Comparison of ENCODE assay signal across 8 cellular contexts in the genomic region with DNA sequence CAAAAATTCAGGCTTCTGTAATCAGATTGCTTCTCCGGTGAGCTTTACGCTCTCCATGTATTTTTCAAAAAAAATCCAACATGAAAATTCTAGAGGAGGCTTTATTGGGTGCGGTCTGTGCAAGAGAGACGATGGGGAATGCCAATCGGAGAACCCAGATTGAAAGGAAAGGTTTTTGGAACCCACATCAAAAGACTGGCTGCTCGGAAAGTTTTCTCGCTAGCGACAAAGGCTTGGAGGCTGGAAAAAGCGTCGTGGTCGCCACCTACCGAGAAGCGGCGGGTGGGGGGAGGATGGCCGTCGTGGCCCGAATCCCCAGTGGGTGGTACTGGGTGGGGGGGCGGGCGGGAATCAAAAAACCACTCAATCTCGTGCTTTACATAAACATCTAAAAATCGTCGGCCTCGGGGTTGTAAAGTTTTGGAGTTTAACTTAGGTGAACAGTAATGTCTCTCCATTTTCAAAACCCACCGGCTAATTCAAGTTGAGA. TPM values are rescaled to one million over a fixed set of nuclear protein-coding genes. Genes with fewer than 3 reads are reported as not detected.
DNase-seq lines count a peak whose midpoint lies in the region; ATAC-seq and TF ChIP-seq lines count a peak whose summit lies in the region.

No MANE protein-coding gene starts in this region.

- H3K9me3 Mint-ChIP-seq in activated CD8-positive, alpha-beta T cell treated with anti-CD3 and anti-CD28 coated beads for 36 hours, result no peaks in the 10 kb centered on the region

- TF ChIP-seq CTCF in GM12875 (IDR thresholded peaks at IDR 0.05; ENCODE audit: borderline replicate concordance, insufficient read depth, low read depth, low read length), result no peak
- TF ChIP-seq CTCF in activated CD8-positive, alpha-beta T cell treated with anti-CD3 and anti-CD28 coated beads for 36 hours (IDR thresholded peaks at IDR 0.05), result no peak

- CTCF ChIA-PET in activated CD8-positive, alpha-beta T cell treated with anti-CD3 and anti-CD28 coated beads for 36 hours (lab: Charles Lee), result no interaction called here

- peaks cover 16% of the 10 kb centered on the region for H3K36me3 ChIP-seq in mesodermal cell (ENCODE audit: control insufficient read depth, insufficient read depth, low read length)

- peaks cover 42% of the 10 kb centered on the region for H3K4me1 Mint-ChIP-seq in activated CD8-positive, alpha-beta T cell treated with anti-CD3 and anti-CD28 coated beads for 36 hours (ENCODE audit: low read depth)

- no peaks in the 10 kb centered on the region for H3K9me3 ChIP-seq in mesodermal cell (ENCODE audit: control insufficient read depth, low read length)

- H3K27ac Mint-ChIP-seq in activated CD8-positive, alpha-beta T cell treated with anti-CD3 and anti-CD28 coated beads for 36 hours, result peak overlapping the region; percentile 93

- H3K4me3 Mint-ChIP-seq in activated CD8-positive, alpha-beta T cell treated with anti-CD3 and anti-CD28 coated beads for 36 hours, result peak overlapping the region; percentile 79

- peaks cover 19% of the 10 kb centered on the region for H3K36me3 Mint-ChIP-seq in activated CD8-positive, alpha-beta T cell treated with anti-CD3 and anti-CD28 coated beads for 36 hours (ENCODE audit: low read depth)

- no peaks in the 10 kb centered on the region for H3K27me3 Mint-ChIP-seq in activated CD8-positive, alpha-beta T cell treated with anti-CD3 and anti-CD28 coated beads for 36 hours

- POLR2A ChIA-PET in activated CD8-positive, alpha-beta T cell treated with anti-CD3 and anti-CD28 coated beads for 36 hours (lab: Charles Lee), result interaction anchor here (1.0 kb wide), 1 partner anchor 10 kb away, joined by 3 read pairs; no protein-coding TSS in a partner anchor

- intact Hi-C loops in activated CD8-positive, alpha-beta T cell treated with anti-CD3 and anti-CD28 coated beads for 36 hours (cut with micrococcal nuclease), result no loop called here

- H3K4me3 ChIP-seq in GM12875 (ENCODE audit: low read depth, low read length) (peak overlapping the region; percentile 94), mesodermal cell (ENCODE audit: extremely low read depth, insufficient read depth, low read length, poor library complexity, severe bottlenecking) (peak overlapping the region; percentile 86)

- DNase-seq in NCI-H2227 (lab: John Stamatoyannopoulos, UW; ENCODE audit: unreplicated experiment), result peak; percentile 76
- DNase-seq in activated CD8-positive, alpha-beta T cell treated with anti-CD3 and anti-CD28 coated beads for 36 hours, result peak; percentile 67
- DNase-seq in effector CD8-positive, alpha-beta T cell (lab: John Stamatoyannopoulos, UW), result peak; percentile 34
- peak; percentile 31 to 46 for DNase-seq in stimulated activated CD8-positive, alpha-beta memory T cell treated with anti-CD3 and anti-CD28 coated beads, Interleukin-2, amount 100 ng/mL, for 1 hour (ENCODE audit: low read depth in 2 of 2)

- ATAC-seq in activated CD8-positive, alpha-beta T cell treated with anti-CD3 and anti-CD28 coated beads for 36 hours, result no peak
- no peak for ATAC-seq in GM21619 (IDR thresholded peaks at IDR 0.05; ENCODE audit: unreplicated experiment)
- ATAC-seq in HG03378 (IDR thresholded peaks at IDR 0.05; ENCODE audit: unreplicated experiment), result no peak

- peak overlapping the region; percentile 96 for H3K27ac ChIP-seq in mesodermal cell (ENCODE audit: low read depth, low read length, severe bottlenecking)

- H3K4me1 ChIP-seq in mesodermal cell (ENCODE audit: control insufficient read depth, insufficient read depth, low read length, poor library complexity, severe bottlenecking), result peaks cover 20% of the 10 kb centered on the region

- WGBS in mesodermal cell (ENCODE audit: insufficient coverage in 2 of 2), 2 experiments, result 4 to 7% methylated on average over 4 to 5 of the region's 24 CpGs

RNA-seq across cellular contexts. Expression of a gene that starts 1.1 kb away (rescaled TPM):
- total RNA-seq in activated CD8-positive, alpha-beta T cell treated with anti-CD3 and anti-CD28 coated beads for 36 hours, result 100 to 1,000 TPM; 156 TPM
- 165 TPM for polyA plus RNA-seq in mesodermal cell (2013, experiment 1 of 2)
- polyA plus RNA-seq in mesodermal cell (2013, experiment 2 of 2), result 167 TPM
